In genomic region chr17:80192268-80192667, GRCh38 we compare ENCODE assay signal across 17 cellular contexts. TPM values are rescaled to one million over a fixed set of nuclear protein-coding genes. Genes with fewer than 3 reads are reported as not detected.
DNase-seq lines count a peak whose midpoint lies in the region; ATAC-seq and TF ChIP-seq lines count a peak whose summit lies in the region.
"Had no signal": no experiment of that assay in that cellular context is flagged by ENCODE, and none has a peak within 500 bp of the region (broad histone marks: within the 10 kb centered on the region; RNA-seq: fewer than 3 reads in every experiment).

No MANE protein-coding gene starts in this region.

- H3K9me3 ChIP-seq in right cardiac atrium (ENCODE audit: control insufficient read depth, low read length) (no peaks in the 10 kb centered on the region), prostate gland (no peaks in the 10 kb centered on the region)
- H3K9me3 ChIP-seq: HAP-1, upper lobe of right lung had no signal

- WGBS in right cardiac atrium: 34% methylated on average over 15 of the region's 15 CpGs
- 33% methylated on average over 15 of the region's 15 CpGs for WGBS in prostate gland

- no peak for TF ChIP-seq POLR2A in prostate gland (IDR thresholded peaks at IDR 0.05)

- no peak overlapping the region for H3K4me3 ChIP-seq in right cardiac atrium (ENCODE audit: low read length)
- no peak overlapping the region for H3K4me3 ChIP-seq in prostate gland
- H3K4me3 ChIP-seq: GM12878, HAP-1, upper lobe of right lung had no signal

- POLR2A ChIA-PET in T-cell (lab: Charles Lee): no interaction called here

- H3K9me3 Mint-ChIP-seq in T-cell: no peaks in the 10 kb centered on the region

- peaks cover 0 to 5% of the 10 kb centered on the region in 2 donors for H3K27me3 Mint-ChIP-seq in T-cell

- H3K27ac ChIP-seq in right cardiac atrium (ENCODE audit: low read length) (no peak overlapping the region), prostate gland (peak overlapping the region; percentile 73)
- H3K27ac ChIP-seq: upper lobe of right lung had no signal

- H3K36me3 Mint-ChIP-seq in T-cell: no peaks in the 10 kb centered on the region

- CTCF ChIA-PET in T-cell (lab: Charles Lee): no interaction called here

- DNase-seq in COLO829 (ENCODE audit: low spot score) (peak; percentile 77), cerebellar cortex (ENCODE audit: low spot score) (peak; percentile 64), right cardiac atrium (peak in 2 of 3 donors; percentile 67 to 73), prostate gland (ENCODE audit: low spot score) (peak; percentile 81), T-cell (no peak), NCI-H146 treated with DMSO at 0.1 percent for 48 hours (lab: John Stamatoyannopoulos, UW; ENCODE audit: unreplicated experiment) (no peak), NCI-H2081 treated with DMSO at 0.1 percent for 48 hours (lab: John Stamatoyannopoulos, UW) (no peak)
- no peak for DNase-seq in activated CD4-positive, alpha-beta T cell treated with anti-CD3 and anti-CD28 coated beads for 4 hours
- DNase-seq: activated CD4-positive, alpha-beta T cell treated with anti-CD3 and anti-CD28 coated beads, Interleukin-2, amount 50 U/mL, for 4 hours; activated gamma-delta T cell; cortex of kidney; mesendoderm; NCI-H1930; upper lobe of right lung had no signal

- no peak for TF ChIP-seq CTCF in prostate gland (IDR thresholded peaks at IDR 0.05)

- H3K27ac Mint-ChIP-seq in T-cell: no peak overlapping the region
- H3K27ac Mint-ChIP-seq: T-helper 1 cell treated with Interleukin-12 subunit alpha and Interleukin-12 subunit beta and Interleukin-4 antibody, amounts not matched to agents 30 μg/mL and 1 μg/mL, for 36 hours had no signal

- H3K27me3 ChIP-seq in right cardiac atrium (ENCODE audit: control insufficient read depth, insufficient read depth) (no peaks in the 10 kb centered on the region), prostate gland (replicated peaks; ENCODE audit: insufficient read depth) (no peaks in the 10 kb centered on the region)
- H3K27me3 ChIP-seq: upper lobe of right lung had no signal

- H3K4me1 Mint-ChIP-seq in T-cell: no peaks in the 10 kb centered on the region

- no peak overlapping the region for H3K4me3 Mint-ChIP-seq in T-cell
- H3K4me3 Mint-ChIP-seq: T-helper 1 cell treated with Interleukin-12 subunit alpha and Interleukin-12 subunit beta and Interleukin-4 antibody, amounts not matched to agents 30 μg/mL and 1 μg/mL, for 36 hours had no signal

- no peaks in the 10 kb centered on the region for H3K4me1 ChIP-seq in right cardiac atrium (ENCODE audit: control insufficient read depth, insufficient read depth, low read length)
- H3K4me1 ChIP-seq in prostate gland (replicated peaks): peaks cover 8% of the 10 kb centered on the region
- H3K4me1 ChIP-seq: HAP-1 had no signal

- peak; percentile 34 to 67 for ATAC-seq in right cardiac atrium
- ATAC-seq in T-cell (replicated peaks in 1 of 4): no peak
- ATAC-seq: GM12878, upper lobe of right lung had no signal

- no peaks in the 10 kb centered on the region for H3K36me3 ChIP-seq in prostate gland
- H3K36me3 ChIP-seq: HAP-1, upper lobe of right lung had no signal

- intact Hi-C loops in right cardiac atrium (cut with DNase I): no loop called here
- intact Hi-C loops in prostate gland (cut with DNase I): no loop called here

RNA-seq across cellular contexts. Expression of gene CARD14, which starts 22.4 kb away (rescaled TPM):
- total RNA-seq in right cardiac atrium (under 1 TPM in 2 of 4 donors, not detected in 2; 0.14 to 0.20 TPM), prostate gland (10 to 100 TPM; 10.2 to 27.3 TPM), T-cell (under 1 TPM in 2 of 5 donors, not detected in 3; 0.06 to 0.10 TPM)
- polyA plus RNA-seq in right cardiac atrium: 0.05 TPM
- total RNA-seq: GM12878 had no signal

RNA-seq across cellular contexts. Expression of gene SGSH, which starts 27.9 kb away (rescaled TPM):
- total RNA-seq in right cardiac atrium (10 to 100 TPM; 16.6 to 23.4 (median 19.9) TPM), prostate gland (10 to 100 TPM; 41.2 to 95.7 TPM), T-cell (100 to 1,000 TPM; 133 to 197 (median 155) TPM)
- polyA plus RNA-seq in right cardiac atrium: 13.0 TPM

RNA-seq across cellular contexts. Expression of gene SLC26A11, which starts 28.0 kb away (rescaled TPM):
- total RNA-seq in right cardiac atrium: 1 to 10 TPM; 5.3 to 7.8 (median 6.8) TPM
- 4.4 TPM for polyA plus RNA-seq in right cardiac atrium
- 10 to 100 TPM; 16.9 to 32.4 TPM for total RNA-seq in prostate gland
- total RNA-seq in T-cell: 100 to 1,000 TPM in 3 of 5 donors, 10 to 100 TPM in 2; 45.9 to 123 (median 112) TPM

RNA-seq across cellular contexts. Expression of gene EIF4A3, which starts 45.3 kb away (rescaled TPM):
- 10 to 100 TPM; 37.6 to 42.2 (median 38.4) TPM for total RNA-seq in right cardiac atrium
- 30.5 TPM for polyA plus RNA-seq in right cardiac atrium
- 10 to 100 TPM; 69.7 to 72.9 TPM for total RNA-seq in prostate gland
- 100 to 1,000 TPM in 1 of 5 donors, 10 to 100 TPM in 4; 70.1 to 105 (median 71.4) TPM for total RNA-seq in T-cell

Comparison
In these comparisons a context has a peak if more than half of its experiments do, and no peak if none do; other contexts are left out.
1. DNase-seq: peak in COLO829 (single experiment), cerebellar cortex (single experiment), right cardiac atrium (2 of 3) and prostate gland (single experiment); none in T-cell (0 of 34), NCI-H146 treated with DMSO at 0.1 percent for 48 hours (single experiment), activated CD4-positive, alpha-beta T cell treated with anti-CD3 and anti-CD28 coated beads for 4 hours (0 of 2) and NCI-H2081 treated with DMSO at 0.1 percent for 48 hours (single experiment).
2. ATAC-seq: peak in right cardiac atrium (2 of 2); none in T-cell (0 of 4).
3. RNA of gene CARD14, which starts 22.4 kb away (total RNA-seq): 10.2 to 27.3 TPM in prostate gland; 0.14 to 0.20 TPM in right cardiac atrium and 0.06 to 0.10 TPM in T-cell; every median in the first group is over 4 times any median in the second.